In genomic region chr2:85806358-85807118, GRCh38 we compare ENCODE assay signal across 17 cellular contexts. TPM values are rescaled to one million over a fixed set of nuclear protein-coding genes. Genes with fewer than 3 reads are reported as not detected.
A peak's percentile ranks its signal among the peaks of the same experiment; 100 is the strongest.
DNase-seq lines count a peak whose midpoint lies in the region; ATAC-seq and FAIRE-seq lines count a peak whose summit lies in the region.
"Had no signal": no experiment of that assay in that cellular context is flagged by ENCODE, and none has a peak within 500 bp of the region (broad histone marks: within the 10 kb centered on the region; RNA-seq: fewer than 3 reads in every experiment).

No MANE protein-coding gene starts in this region.

- no peaks in the 10 kb centered on the region for H3K4me1 ChIP-seq in small intestine (ENCODE audit: control insufficient read depth in 2 of 2, insufficient read depth in 1 of 2, low read depth in 1 of 2, low read length in 1 of 2)
- H3K4me1 ChIP-seq: colonic mucosa had no signal

- H3K27me3 ChIP-seq in small intestine (ENCODE audit: control insufficient read depth in 2 of 2, insufficient read depth in 2 of 2, low read length in 2 of 2): no peaks in the 10 kb centered on the region
- H3K27me3 ChIP-seq: ascending aorta, colonic mucosa had no signal

- no peak overlapping the region for H3K4me3 ChIP-seq in small intestine (ENCODE audit: low read depth in 1 of 2, low read length in 2 of 2)
- H3K4me3 ChIP-seq: ascending aorta; BLaER1 treated with 17β-estradiol and CSF1 and Interleukin-3, amounts not matched to agents 10 nM and 100 nM; colonic mucosa; thoracic aorta had no signal

- no peak overlapping the region for H3K27ac ChIP-seq in small intestine (ENCODE audit: low read depth in 1 of 2, low read length in 1 of 2)
- H3K27ac ChIP-seq: ascending aorta; BLaER1 treated with 17β-estradiol and CSF1 and Interleukin-3, amounts not matched to agents 10 nM and 100 nM; colonic mucosa; KMS-11; neutrophil; thoracic aorta had no signal

- WGBS in small intestine, 3 donors: 60 to 81% (median 67%) methylated on average over 4 of the region's 4 CpGs

- ATAC-seq in GM19025 (IDR thresholded peaks at IDR 0.05; ENCODE audit: low read depth, unreplicated experiment) (peak; percentile 46), GM18909 (IDR thresholded peaks at IDR 0.05; ENCODE audit: poor library complexity, unreplicated experiment) (no peak), GM21381 (IDR thresholded peaks at IDR 0.05; ENCODE audit: unreplicated experiment) (no peak)
- ATAC-seq: right cardiac atrium had no signal

- H3K9me3 ChIP-seq in small intestine (ENCODE audit: control insufficient read depth, low read depth): no peaks in the 10 kb centered on the region
- H3K9me3 ChIP-seq: ascending aorta, colonic mucosa, neutrophil, thoracic aorta had no signal

- no peaks in the 10 kb centered on the region for H3K36me3 ChIP-seq in small intestine (ENCODE audit: control insufficient read depth in 2 of 2, insufficient read depth in 2 of 2, low read length in 2 of 2)
- H3K36me3 ChIP-seq: BLaER1 treated with 17β-estradiol and CSF1 and Interleukin-3, amounts not matched to agents 10 nM and 100 nM; colonic mucosa; neutrophil; thoracic aorta had no signal

- no peak for FAIRE-seq in small intestine (lab: Jason Lieb, UNC)

- DNase-seq in SKM-1 treated with dmso at 0.1 percent for 144 hours (lab: John Stamatoyannopoulos, UW; ENCODE audit: unreplicated experiment) (peak; percentile 71), iris pigment epithelial cell (ENCODE audit: low read depth) (peak; percentile 50), small intestine (peak; percentile 26), OCI-M1 (lab: John Stamatoyannopoulos, UW) (no peak)
- DNase-seq: activated effector memory CD4-positive, alpha-beta T cell treated with Interleukin-2 at 50 U/mL for 16 hours; colonic mucosa; NCI-H1417; NCI-H226; right cardiac atrium had no signal

RNA-seq across cellular contexts. Expression of gene ATOH8, which starts 52.7 kb away (rescaled TPM):
- polyA plus RNA-seq in small intestine: 10 to 100 TPM in 1 of 3 donors, 1 to 10 TPM in 2; 1.6 to 18.4 (median 3.2) TPM
